3 cellular contexts compared by ENCODE assay signal in genomic region chr7:131251371-131251770, GRCh38.
"Had no signal": no experiment of that assay in that cellular context is flagged by ENCODE, and none has a peak within 500 bp of the region (broad histone marks: within the 10 kb centered on the region; RNA-seq: fewer than 3 reads in every experiment).

No MANE protein-coding gene starts in this region.

- H3K4me3 ChIP-seq: GM12878 had no signal

- ATAC-seq: GM12878 had no signal

- DNase-seq: GDM1, GF-D8 had no signal
